ENCODE assay signal across 8 cellular contexts in genomic region chr17:62478424-62478975, GRCh38. TPM values are rescaled to one million over a fixed set of nuclear protein-coding genes. Genes with fewer than 3 reads are reported as not detected.
DNase-seq lines count a peak whose midpoint lies in the region; ATAC-seq and TF ChIP-seq lines count a peak whose summit lies in the region.
"Not testable (repeated sequence)": the region's sequence is repeated elsewhere in the genome, so short reads cannot be mapped to it uniquely, and the experiment has no call there.

TSS of gene TLK2 (plus strand) at chr17:62478825. CDS start at chr17:62481126, 2,301 bp downstream.

- H3K9me3 ChIP-seq in PC-9 (ENCODE audit: insufficient read depth, low read depth); mononuclear cell (ENCODE audit: low read depth, low read length): not testable (repeated sequence)

- intact Hi-C loops in Calu3 (cut with micrococcal nuclease; ENCODE audit: unreplicated experiment); PC-9 (cut with micrococcal nuclease; ENCODE audit: unreplicated experiment): not testable (repeated sequence)

- not testable (repeated sequence) for H4K20me1 ChIP-seq in PC-9 (ENCODE audit: insufficient read depth)

- TF ChIP-seq CTCF in Calu3 (IDR thresholded peaks at IDR 0.05; ENCODE audit: unreplicated experiment); PC-9 (conservative IDR thresholded peaks at IDR 0.05): not testable (repeated sequence)

- H3K27ac Mint-ChIP-seq in Calu3 (ENCODE audit: unreplicated experiment), result peak within 1 kb of the TSS; percentile 87

- peak within 1 kb of the TSS; percentile 60; the same call in 1 of the 2 replicates for H2AFZ ChIP-seq in PC-9

- not testable (repeated sequence) for H3K9me2 ChIP-seq in PC-9 (ENCODE audit: insufficient read depth)

- H3K4me1 Mint-ChIP-seq in Calu3 (ENCODE audit: low read depth, unreplicated experiment), result not testable (repeated sequence)

- H3K36me3 Mint-ChIP-seq in Calu3 (ENCODE audit: insufficient read depth, unreplicated experiment), result not testable (repeated sequence)

- H3K79me2 ChIP-seq in PC-9 (ENCODE audit: low read depth), result peaks cover 50% of the 10 kb centered on the region

- not testable (repeated sequence) for H3K27me3 Mint-ChIP-seq in Calu3 (ENCODE audit: unreplicated experiment)

- not testable (repeated sequence) for H3F3A ChIP-seq in PC-9 (ENCODE audit: insufficient read depth, low read depth)

- not testable (repeated sequence) for BruUV-seq in Calu3 (replicated peaks; lab: Mats Ljungman, UMichigan); PC-9 (replicated peaks; lab: Mats Ljungman, UMichigan)

- CTCF ChIA-PET in Calu3 (lab: Charles Lee); PC-9 (lab: Charles Lee): not testable (repeated sequence)

- peak within 1 kb of the TSS; percentile 75 for H3K4me3 Mint-ChIP-seq in Calu3 (ENCODE audit: low read depth, unreplicated experiment)

- H3K27ac ChIP-seq in PC-9 (peak within 1 kb of the TSS; percentile 61), epithelial cell of prostate (peak within 1 kb of the TSS; percentile 68)

- POLR2A ChIA-PET in PC-9 (lab: Charles Lee; ENCODE audit: unreplicated experiment), result not testable (repeated sequence)

- H3K4me3 ChIP-seq in PC-9 (peak within 1 kb of the TSS; percentile 93), mononuclear cell (ENCODE audit: low read length) (peak within 1 kb of the TSS; percentile 55)

- not testable (repeated sequence) for H3K36me3 ChIP-seq in PC-9 (ENCODE audit: low read depth)

- H3K27me3 ChIP-seq in PC-9 (ENCODE audit: insufficient read depth, low read depth); mononuclear cell (ENCODE audit: insufficient read depth, low read length): not testable (repeated sequence)

- DNase-seq in Calu3, result peak; percentile 75
- peak; percentile 79 for DNase-seq in HuH-7 (ENCODE audit: low spot score)
- DNase-seq in PC-9, result peak; percentile 51 to 84
- peak; percentile 85 for DNase-seq in activated T-cell treated with anti-CD3 and anti-CD28 coated beads, Interleukin-2, amount 50 U/mL, for 1 hour
- DNase-seq in epithelial cell of prostate (ENCODE audit: low read depth, low spot score), result not testable (repeated sequence)
- DNase-seq in stimulated activated CD8-positive, alpha-beta memory T cell treated with anti-CD3 and anti-CD28 coated beads, Interleukin-15, amount 100 ng/mL, for 48 hours (ENCODE audit: low read depth in 2 of 2), result peak; percentile 70 to 76

- not testable (repeated sequence) for H3K9me3 Mint-ChIP-seq in Calu3 (ENCODE audit: low read depth, unreplicated experiment)

- peak within 1 kb of the TSS; percentile 87 for H3K4me2 ChIP-seq in PC-9

- peaks cover 18% of the 10 kb centered on the region for H3K4me1 ChIP-seq in PC-9 (replicated peaks; ENCODE audit: insufficient read depth)
- H3K4me1 ChIP-seq in mononuclear cell (ENCODE audit: insufficient read depth, low read length), result peaks cover 17% of the 10 kb centered on the region

- ATAC-seq in GM21526 (IDR thresholded peaks at IDR 0.05; ENCODE audit: low FRiP score, unreplicated experiment), result peak; percentile 55

RNA-seq across cellular contexts. Expression of gene TLK2, which starts in this region (rescaled TPM):
- 25.1 and 26.3 TPM in 2 replicates for total RNA-seq in Calu3 (2022)
- total RNA-seq in PC-9 (2021), result 32.6 and 40.7 TPM in 2 replicates
- total RNA-seq in mononuclear cell, result 69.5 TPM
